ENCODE assay signal across 32 cellular contexts in the genomic region with DNA sequence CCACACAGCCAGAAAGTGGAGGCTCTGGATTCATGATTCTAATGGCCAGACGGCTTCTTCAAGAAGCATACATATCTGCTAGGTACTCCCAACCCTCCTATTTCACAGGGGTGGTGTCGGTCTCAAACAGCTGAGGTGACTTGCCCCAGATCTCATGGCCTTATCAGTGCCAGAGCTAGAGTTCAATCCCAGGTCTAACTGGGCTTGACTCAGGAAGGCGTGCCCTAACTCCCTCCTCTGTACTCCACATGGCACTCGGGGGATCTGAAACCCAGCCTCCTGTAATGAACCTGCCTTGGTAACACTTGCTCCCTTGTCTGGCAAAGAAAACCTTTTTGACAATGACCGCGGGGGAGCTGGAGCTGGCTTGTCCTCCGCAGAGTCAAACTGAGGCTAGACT. TPM values are rescaled to one million over a fixed set of nuclear protein-coding genes. Genes with fewer than 3 reads are reported as not detected.
DNase-seq lines count a peak whose midpoint lies in the region; ATAC-seq and TF ChIP-seq lines count a peak whose summit lies in the region.
"Had no signal": no experiment of that assay in that cellular context is flagged by ENCODE, and none has a peak within 500 bp of the region (broad histone marks: within the 10 kb centered on the region; RNA-seq: fewer than 3 reads in every experiment).

No MANE protein-coding gene starts in this region.

- WGBS in heart left ventricle, 4 donors: 70 to 84% (median 74%) methylated on average over 6 to 7 of the region's 7 CpGs
- 87% methylated on average over 7 of the region's 7 CpGs for WGBS in esophagus muscularis mucosa

- intact Hi-C loops in left ventricle myocardium superior (cut with micrococcal nuclease): no loop called here
- intact Hi-C loops in heart left ventricle (cut with DNase I): no loop called here
- intact Hi-C loops in esophagus muscularis mucosa (cut with DNase I): loop anchor here (10.0 kb wide), 1 partner anchor 150 kb away; no protein-coding TSS in a partner anchor

- H3K4me1 Mint-ChIP-seq in neural crest cell: peaks cover 32% of the 10 kb centered on the region
- H3K4me1 Mint-ChIP-seq: activated CD4-positive, alpha-beta T cell treated with anti-CD3 and anti-CD28 coated beads for 36 hours; T-helper 17 cell had no signal

- H3K27ac Mint-ChIP-seq in neural crest cell (ENCODE audit: unreplicated experiment): no peak overlapping the region
- H3K27ac Mint-ChIP-seq: activated CD4-positive, alpha-beta T cell treated with anti-CD3 and anti-CD28 coated beads for 36 hours; activated CD8-positive, alpha-beta T cell treated with anti-CD3 and anti-CD28 coated beads, Interleukin-2, amount 10 ng/mL, durations not matched to agents 7 days and 5 days; activated naive CD8-positive, alpha-beta T cell; T-helper 17 cell had no signal

- peak; percentile 3 for ATAC-seq in left ventricle myocardium superior
- no peak for ATAC-seq in heart left ventricle
- ATAC-seq: activated CD4-positive, alpha-beta T cell treated with anti-CD3 and anti-CD28 coated beads for 36 hours; activated CD8-positive, alpha-beta T cell treated with anti-CD3 and anti-CD28 coated beads, Interleukin-2, amount 10 ng/mL, durations not matched to agents 7 days and 5 days; T-helper 17 cell had no signal

- no peaks in the 10 kb centered on the region for H3K27me3 Mint-ChIP-seq in neural crest cell (ENCODE audit: low read depth)
- H3K27me3 Mint-ChIP-seq: activated CD4-positive, alpha-beta T cell treated with anti-CD3 and anti-CD28 coated beads for 36 hours; activated naive CD8-positive, alpha-beta T cell; dendritic cell treated with granulocyte-macrophage colony-stimulating factor and Interleukin-4, amounts not matched to agents 40 ng/mL and 50 ng/mL, for 4 days had no signal

- peak overlapping the region; percentile 31 for H3K4me3 Mint-ChIP-seq in neural crest cell
- H3K4me3 Mint-ChIP-seq: activated CD4-positive, alpha-beta T cell treated with anti-CD3 and anti-CD28 coated beads for 36 hours; activated CD8-positive, alpha-beta T cell treated with anti-CD3 and anti-CD28 coated beads, Interleukin-2, amount 10 ng/mL, durations not matched to agents 7 days and 5 days; activated naive CD8-positive, alpha-beta T cell; dendritic cell treated with granulocyte-macrophage colony-stimulating factor and Interleukin-4, amounts not matched to agents 40 ng/mL and 50 ng/mL, for 4 days; T-helper 17 cell had no signal

- H3K27ac ChIP-seq in heart left ventricle (peak overlapping the region in 1 of 12 donors; percentile 66), esophagus muscularis mucosa (replicated peaks in 1 of 4) (peak overlapping the region in 3 of 4 donors; percentile 15 to 56 (median 43))
- H3K27ac ChIP-seq in effector memory CD4-positive, alpha-beta T cell (ENCODE audit: insufficient read depth, low read length, poor library complexity, severe bottlenecking): no peak overlapping the region
- H3K27ac ChIP-seq: tibial nerve had no signal

- H3K27me3 ChIP-seq in heart left ventricle: peaks cover 0 to 5% (median 0%) of the 10 kb centered on the region in 9 donors
- H3K27me3 ChIP-seq in esophagus muscularis mucosa: peaks cover 0 to 22% (median 2%) of the 10 kb centered on the region in 4 donors
- no peaks in the 10 kb centered on the region for H3K27me3 ChIP-seq in effector memory CD4-positive, alpha-beta T cell (replicated peaks; ENCODE audit: control insufficient read depth, insufficient read depth, low read length, poor library complexity, severe bottlenecking)

- H3K36me3 ChIP-seq in heart left ventricle (peaks cover 0 to 32% (median 24%) of the 10 kb centered on the region in 9 donors), esophagus muscularis mucosa (peaks cover 22 to 41% (median 38%) of the 10 kb centered on the region in 4 donors)
- H3K36me3 ChIP-seq in effector memory CD4-positive, alpha-beta T cell (ENCODE audit: control insufficient read depth, insufficient read depth, low read length): peaks cover 4% of the 10 kb centered on the region
- H3K36me3 ChIP-seq: HAP-1 had no signal

- no peak for DNase-seq in left ventricle myocardium superior
- no peak for DNase-seq in heart left ventricle
- no peak for DNase-seq in esophagus muscularis mucosa (ENCODE audit: extremely low spot score)
- no peak for DNase-seq in neural crest cell (ENCODE audit: low read depth, low spot score)
- DNase-seq in effector memory CD4-positive, alpha-beta T cell: no peak
- no peak for DNase-seq in epidermal melanocyte (ENCODE audit: insufficient read length, low spot score)
- no peak for DNase-seq in anterior cingulate cortex (lab: John Stamatoyannopoulos, UW)
- no peak for DNase-seq in ureter (ENCODE audit: low spot score)
- DNase-seq: activated CD4-positive, alpha-beta T cell treated with anti-CD3 and anti-CD28 coated beads for 36 hours; activated CD8-positive, alpha-beta T cell treated with anti-CD3 and anti-CD28 coated beads, Interleukin-2, amount 10 ng/mL, durations not matched to agents 7 days and 5 days; Caco-2; central memory CD4-positive, alpha-beta T cell; DND-41; KBM-7; NCI-H1417; NCI-H2081 treated with DMSO at 0.1 percent for 48 hours; NCI-H774; stimulated activated CD8-positive, alpha-beta memory T cell treated with anti-CD3 and anti-CD28 coated beads, Interleukin-4, amount 100 ng/mL, for 48 hours; stomach; T-helper 17 cell had no signal

- H3K4me1 ChIP-seq in heart left ventricle (peaks cover 0 to 35% (median 17%) of the 10 kb centered on the region in 12 donors), esophagus muscularis mucosa (peaks cover 13 to 57% (median 37%) of the 10 kb centered on the region in 4 donors)
- H3K4me1 ChIP-seq in effector memory CD4-positive, alpha-beta T cell (ENCODE audit: control insufficient read depth, insufficient read depth, low read length, poor library complexity, severe bottlenecking): no peaks in the 10 kb centered on the region
- H3K4me1 ChIP-seq: Caco-2, HAP-1 had no signal

- TF ChIP-seq POLR2A in heart left ventricle (IDR thresholded peaks at IDR 0.05) (no peak), esophagus muscularis mucosa (IDR thresholded peaks at IDR 0.05; ENCODE audit: low read depth) (no peak)

- TF ChIP-seq EP300 in esophagus muscularis mucosa (IDR thresholded peaks at IDR 0.05): no peak

- no peaks in the 10 kb centered on the region for H3K36me3 Mint-ChIP-seq in neural crest cell (ENCODE audit: low read depth)
- H3K36me3 Mint-ChIP-seq: activated naive CD8-positive, alpha-beta T cell had no signal

- H3K9me3 ChIP-seq in heart left ventricle: no peaks in the 10 kb centered on the region
- no peaks in the 10 kb centered on the region for H3K9me3 ChIP-seq in esophagus muscularis mucosa
- no peaks in the 10 kb centered on the region for H3K9me3 ChIP-seq in effector memory CD4-positive, alpha-beta T cell (ENCODE audit: control insufficient read depth, low read length)
- H3K9me3 ChIP-seq: Caco-2, HAP-1, stomach, tibial nerve had no signal

- TF ChIP-seq CTCF in heart left ventricle (IDR thresholded peaks at IDR 0.05) (no peak), esophagus muscularis mucosa (IDR thresholded peaks at IDR 0.05) (no peak), neural crest cell (conservative IDR thresholded peaks at IDR 0.05) (no peak)

- H3K4me3 ChIP-seq in heart left ventricle (no peak overlapping the region), esophagus muscularis mucosa (no peak overlapping the region)
- H3K4me3 ChIP-seq in effector memory CD4-positive, alpha-beta T cell (ENCODE audit: insufficient read depth, low read depth, low read length, poor library complexity, severe bottlenecking): no peak overlapping the region
- H3K4me3 ChIP-seq: HAP-1, lung, stomach, tibial nerve had no signal

- H3K9me3 Mint-ChIP-seq in neural crest cell: no peaks in the 10 kb centered on the region
- H3K9me3 Mint-ChIP-seq: dendritic cell treated with granulocyte-macrophage colony-stimulating factor and Interleukin-4, amounts not matched to agents 40 ng/mL and 50 ng/mL, for 4 days had no signal

RNA-seq across cellular contexts. Expression of a gene that starts 2.1 kb away (rescaled TPM):
- total RNA-seq in left ventricle myocardium superior: not detected
- not detected for total RNA-seq in heart left ventricle
- not detected for polyA plus RNA-seq in heart left ventricle
- not detected for total RNA-seq in esophagus muscularis mucosa
- not detected in 2 replicates for total RNA-seq in neural crest cell
- total RNA-seq in ureter: not detected
- total RNA-seq: A673; activated CD4-positive, alpha-beta T cell treated with anti-CD3 and anti-CD28 coated beads for 36 hours; activated CD8-positive, alpha-beta T cell treated with anti-CD3 and anti-CD28 coated beads, Interleukin-2, amount 10 ng/mL, durations not matched to agents 7 days and 5 days; astrocyte; Caco-2; HT-29; kidney epithelial cell; lung; pulmonary artery endothelial cell; RPMI7951; stomach; T-helper 17 cell; tibial nerve had no signal
- polyA plus RNA-seq: BJ, stomach had no signal

RNA-seq across cellular contexts. Expression of a gene that starts 44.5 kb away (rescaled TPM):
- total RNA-seq in left ventricle myocardium superior (0.40 TPM), heart left ventricle (1 to 10 TPM in 4 of 9 donors, under 1 TPM in 3, not detected in 2; 0.24 to 2.3 (median 1.1) TPM), esophagus muscularis mucosa (under 1 TPM in 3 of 4 donors, not detected in 1; 0.40 to 0.83 (median 0.42) TPM), neural crest cell (0.23 and 0.45 TPM in 2 replicates), ureter (not detected)
- 1 to 10 TPM; 2.9 to 3.9 TPM for polyA plus RNA-seq in heart left ventricle
- total RNA-seq: activated CD4-positive, alpha-beta T cell treated with anti-CD3 and anti-CD28 coated beads for 36 hours; activated CD8-positive, alpha-beta T cell treated with anti-CD3 and anti-CD28 coated beads, Interleukin-2, amount 10 ng/mL, durations not matched to agents 7 days and 5 days; Caco-2; pulmonary artery endothelial cell; T-helper 17 cell; tibial nerve had no signal

RNA-seq across cellular contexts. Expression of a gene that starts 59.5 kb away (rescaled TPM):
- 33.3 TPM for total RNA-seq in left ventricle myocardium superior
- 10 to 100 TPM; 27.2 to 49.8 (median 34.1) TPM for total RNA-seq in heart left ventricle
- polyA plus RNA-seq in heart left ventricle: 10 to 100 TPM; 13.2 to 29.7 TPM
- 100 to 1,000 TPM in 3 of 4 donors, 10 to 100 TPM in 1; 90.9 to 151 (median 133) TPM for total RNA-seq in esophagus muscularis mucosa
- total RNA-seq in neural crest cell: 88.9 and 91.0 TPM in 2 replicates
- 72.6 TPM for total RNA-seq in ureter
